ENCODE assay signal across 28 cellular contexts in genomic region chr10:25858076-25858475, GRCh38.
"Had no signal": no experiment of that assay in that cellular context is flagged by ENCODE, and none has a peak within 500 bp of the region (broad histone marks: within the 10 kb centered on the region; RNA-seq: fewer than 3 reads in every experiment).

No MANE protein-coding gene starts in this region.

- H3K9me3 Mint-ChIP-seq: stimulated activated memory B cell treated with anti-CD40 and anti-IgM and Interleukin-4, amounts not matched to agents 10 μg/mL and 1 μg/mL and 100 μg/mL, for 72 hours; stimulated activated naive B cell treated with anti-CD40 and anti-IgM and Interleukin-4, amounts not matched to agents 10 μg/mL and 1 μg/mL and 100 μg/mL, for 72 hours; stimulated activated naive CD8-positive, alpha-beta T cell treated with anti-CD3 and anti-CD28 coated beads, Interleukin-15, amount 100 ng/mL, for 72 hours; stimulated activated naive CD8-positive, alpha-beta T cell treated with anti-CD3 and anti-CD28 coated beads, Interleukin-15, Interleukin-2, amounts not matched to agents 100 ng/mL and 50 ng/mL, for 24 hours; type B pancreatic cell had no signal

- H3K36me3 Mint-ChIP-seq: stimulated activated effector memory CD8-positive, alpha-beta T cell treated with anti-CD3 and anti-CD28 coated beads, Interleukin-12 subunit alpha, Interleukin-12 subunit beta, amount 100 ng/mL, for 72 hours; stimulated activated memory B cell treated with anti-CD40 and anti-IgM and Interleukin-4, amounts not matched to agents 10 μg/mL and 1 μg/mL and 100 μg/mL, for 72 hours; stimulated activated naive B cell treated with anti-CD40 and anti-IgM and Interleukin-4, amounts not matched to agents 10 μg/mL and 1 μg/mL and 100 μg/mL, for 72 hours; type B pancreatic cell had no signal

- H3K4me1 ChIP-seq: stomach, suprapubic skin, testis, thyroid gland, tibial artery, tibial nerve, transverse colon, upper lobe of left lung, upper lobe of right lung, uterus, vagina had no signal

- ATAC-seq: stimulated activated effector memory CD8-positive, alpha-beta T cell treated with anti-CD3 and anti-CD28 coated beads, Interleukin-12 subunit alpha, Interleukin-12 subunit beta, amount 100 ng/mL, for 72 hours; stimulated activated memory B cell treated with anti-CD40 and anti-IgM and Interleukin-4, amounts not matched to agents 10 μg/mL and 1 μg/mL and 100 μg/mL, for 72 hours; stimulated activated naive B cell treated with anti-CD40 and anti-IgM and Interleukin-4, amounts not matched to agents 10 μg/mL and 1 μg/mL and 100 μg/mL, for 72 hours; stimulated activated naive CD8-positive, alpha-beta T cell treated with anti-CD3 and anti-CD28 coated beads, Interleukin-15, amount 100 ng/mL, for 72 hours; stimulated activated naive CD8-positive, alpha-beta T cell treated with anti-CD3 and anti-CD28 coated beads, Interleukin-15, Interleukin-2, amounts not matched to agents 100 U/mL and 50 U/mL, for 24 hours; upper lobe of right lung had no signal

- H3K27ac Mint-ChIP-seq: stimulated activated effector memory CD8-positive, alpha-beta T cell treated with anti-CD3 and anti-CD28 coated beads, Interleukin-12 subunit alpha, Interleukin-12 subunit beta, amount 100 ng/mL, for 72 hours; stimulated activated memory B cell treated with anti-CD40 and anti-IgM and Interleukin-4, amounts not matched to agents 10 μg/mL and 1 μg/mL and 100 μg/mL, for 72 hours; stimulated activated naive B cell treated with anti-CD40 and anti-IgM and Interleukin-4, amounts not matched to agents 10 μg/mL and 1 μg/mL and 100 μg/mL, for 72 hours; stimulated activated naive CD8-positive, alpha-beta T cell treated with anti-CD3 and anti-CD28 coated beads, Interleukin-15, amount 100 ng/mL, for 72 hours; stimulated activated naive CD8-positive, alpha-beta T cell treated with anti-CD3 and anti-CD28 coated beads, Interleukin-15, Interleukin-2, amounts not matched to agents 100 ng/mL and 50 ng/mL, for 24 hours; type B pancreatic cell had no signal

- H3K27ac ChIP-seq: stomach, suprapubic skin, testis, thoracic aorta, thyroid gland, tibial artery, tibial nerve, transverse colon, upper lobe of left lung, upper lobe of right lung, uterus, vagina had no signal

- FAIRE-seq: urothelium cell line had no signal

- H3K4me3 Mint-ChIP-seq: stimulated activated effector memory CD8-positive, alpha-beta T cell treated with anti-CD3 and anti-CD28 coated beads, Interleukin-12 subunit alpha, Interleukin-12 subunit beta, amount 100 ng/mL, for 72 hours; stimulated activated memory B cell treated with anti-CD40 and anti-IgM and Interleukin-4, amounts not matched to agents 10 μg/mL and 1 μg/mL and 100 μg/mL, for 72 hours; stimulated activated naive B cell treated with anti-CD40 and anti-IgM and Interleukin-4, amounts not matched to agents 10 μg/mL and 1 μg/mL and 100 μg/mL, for 72 hours; stimulated activated naive CD8-positive, alpha-beta T cell treated with anti-CD3 and anti-CD28 coated beads, Interleukin-15, amount 100 ng/mL, for 72 hours; stimulated activated naive CD8-positive, alpha-beta T cell treated with anti-CD3 and anti-CD28 coated beads, Interleukin-15, Interleukin-2, amounts not matched to agents 100 ng/mL and 50 ng/mL, for 24 hours; type B pancreatic cell had no signal

- H3K9me3 ChIP-seq: stomach, suprapubic skin, testis, thoracic aorta, thyroid gland, tibial artery, tibial nerve, transverse colon, upper lobe of left lung, upper lobe of right lung, uterus, vagina had no signal

- H3K4me1 Mint-ChIP-seq: stimulated activated effector memory CD8-positive, alpha-beta T cell treated with anti-CD3 and anti-CD28 coated beads, Interleukin-12 subunit alpha, Interleukin-12 subunit beta, amount 100 ng/mL, for 72 hours; stimulated activated memory B cell treated with anti-CD40 and anti-IgM and Interleukin-4, amounts not matched to agents 10 μg/mL and 1 μg/mL and 100 μg/mL, for 72 hours; stimulated activated naive B cell treated with anti-CD40 and anti-IgM and Interleukin-4, amounts not matched to agents 10 μg/mL and 1 μg/mL and 100 μg/mL, for 72 hours; stimulated activated naive CD8-positive, alpha-beta T cell treated with anti-CD3 and anti-CD28 coated beads, Interleukin-15, amount 100 ng/mL, for 72 hours had no signal

- H3K36me3 ChIP-seq: stomach, suprapubic skin, thoracic aorta, thyroid gland, tibial artery, tibial nerve, transverse colon, upper lobe of left lung, upper lobe of right lung, uterus, vagina had no signal

- H3K27me3 ChIP-seq: stomach, suprapubic skin, testis, thyroid gland, tibial artery, tibial nerve, transverse colon, upper lobe of left lung, upper lobe of right lung, uterus, vagina had no signal

- H3K4me3 ChIP-seq: stomach, suprapubic skin, testis, thoracic aorta, thyroid gland, tibial artery, tibial nerve, transverse colon, upper lobe of left lung, upper lobe of right lung, uterus, vagina had no signal

- DNase-seq: stimulated activated CD4-positive, alpha-beta T cell treated with anti-CD3 and anti-CD28 coated beads, Interleukin-2, amount 100 ng/mL, for 48 hours; stimulated activated CD4-positive, alpha-beta T cell treated with anti-CD3 and anti-CD28 coated beads, Interleukin-4, amount 100 ng/mL, for 1 hour; stimulated activated CD4-positive, alpha-beta T cell treated with anti-CD3 and anti-CD28 coated beads, Interleukin-4, amount 100 ng/mL, for 24 hours; stimulated activated CD4-positive, alpha-beta T cell treated with anti-CD3 and anti-CD28 coated beads, Interleukin-4, amount 100 ng/mL, for 4 hours; stimulated activated CD8-positive, alpha-beta memory T cell treated with anti-CD3 and anti-CD28 coated beads, Interleukin-4, amount 100 ng/mL, for 48 hours; stimulated activated naive B cell treated with anti-CD40 and anti-IgM and Interleukin-4, amounts not matched to agents 10 μg/mL and 1 μg/mL and 100 μg/mL, for 72 hours; stimulated activated naive CD4-positive, alpha-beta T cell; stimulated activated naive CD4-positive, alpha-beta T cell treated with Interleukin-2 at 50 U/mL for 16 hours; stimulated activated naive CD8-positive, alpha-beta T cell treated with anti-CD3 and anti-CD28 coated beads, Interleukin-15, amount 100 ng/mL, for 72 hours; stimulated activated naive CD8-positive, alpha-beta T cell treated with anti-CD3 and anti-CD28 coated beads, Interleukin-15, Interleukin-2, amounts not matched to agents 100 U/mL and 50 U/mL, for 24 hours; stomach; substantia nigra; testis; thyroid gland; tibial artery; transverse colon; upper lobe of left lung; upper lobe of right lung; uterus had no signal
